In genomic region chr22:30275625-30276024, GRCh38 we compare ENCODE assay signal across 12 cellular contexts. TPM values are rescaled to one million over a fixed set of nuclear protein-coding genes. Genes with fewer than 3 reads are reported as not detected.
DNase-seq lines count a peak whose midpoint lies in the region; ATAC-seq and TF ChIP-seq lines count a peak whose summit lies in the region.
"Had no signal": no experiment of that assay in that cellular context is flagged by ENCODE, and none has a peak within 500 bp of the region (broad histone marks: within the 10 kb centered on the region; RNA-seq: fewer than 3 reads in every experiment).

No MANE protein-coding gene starts in this region.

- peak; percentile 38 to 52 for ATAC-seq in activated T-cell treated with anti-CD3 and anti-CD28 coated beads, Interleukin-2, amount 50 U/mL, for 4 hours
- no peak for ATAC-seq in HG03439 (IDR thresholded peaks at IDR 0.05; ENCODE audit: unreplicated experiment)

- no peak overlapping the region for H2BK5ac ChIP-seq in mesendoderm (ENCODE audit: low read length)

- no CpG with 5 or more reads among the region's 8 CpGs for WGBS in mesendoderm (ENCODE audit: extremely low coverage, insufficient coverage, low lambda C conversion rate)

- peaks cover 26% of the 10 kb centered on the region for H3K4me1 Mint-ChIP-seq in activated T-cell treated with anti-CD3 and anti-CD28 coated beads, Interleukin-2, amount 50 U/mL, for 4 hours (ENCODE audit: low read depth)

- H3K4me1 ChIP-seq in mesendoderm (ENCODE audit: control insufficient read depth, low read depth, low read length), result no peaks in the 10 kb centered on the region

- no peak overlapping the region for H4K8ac ChIP-seq in mesendoderm (ENCODE audit: low read depth, low read length)

- no peak for TF ChIP-seq CTCF in HL-60 (IDR thresholded peaks at IDR 0.05; ENCODE audit: insufficient read depth, low read length)

- no peak overlapping the region for H2AK5ac ChIP-seq in mesendoderm (ENCODE audit: low read length)

- peak overlapping the region; percentile 35 for H3K4me3 Mint-ChIP-seq in activated T-cell treated with anti-CD3 and anti-CD28 coated beads, Interleukin-2, amount 50 U/mL, for 4 hours

- no peak overlapping the region for H3K9ac ChIP-seq in mesendoderm (ENCODE audit: low read length)

- no peak overlapping the region for H2BK15ac ChIP-seq in mesendoderm (replicated peaks; ENCODE audit: low read depth)

- no peak overlapping the region for H3K4me2 ChIP-seq in mesendoderm (ENCODE audit: low read length)

- no peak overlapping the region for H3K4me3 ChIP-seq in HL-60 (replicated peaks; ENCODE audit: insufficient read depth, low read length)
- H3K4me3 ChIP-seq in mesendoderm (ENCODE audit: low read length), result no peak overlapping the region
- H3K4me3 ChIP-seq: cardiac muscle cell, thoracic aorta had no signal

- H3K36me3 Mint-ChIP-seq in activated T-cell treated with anti-CD3 and anti-CD28 coated beads, Interleukin-2, amount 50 U/mL, for 4 hours (ENCODE audit: insufficient read depth), result peaks cover 3% of the 10 kb centered on the region

- no peak overlapping the region for H3K23ac ChIP-seq in mesendoderm (ENCODE audit: low read length)

- no peaks in the 10 kb centered on the region for H3K27me3 Mint-ChIP-seq in activated T-cell treated with anti-CD3 and anti-CD28 coated beads, Interleukin-2, amount 50 U/mL, for 4 hours (ENCODE audit: low read depth)

- H3K27me3 ChIP-seq in HL-60 (ENCODE audit: insufficient read depth, poor library complexity, severe bottlenecking) (no peaks in the 10 kb centered on the region), mesendoderm (ENCODE audit: insufficient read depth, low read length, poor library complexity) (no peaks in the 10 kb centered on the region)
- H3K27me3 ChIP-seq: cardiac muscle cell had no signal

- no peak overlapping the region for H3K4ac ChIP-seq in mesendoderm (ENCODE audit: low read depth, low read length)

- no peaks in the 10 kb centered on the region for H3K79me2 ChIP-seq in mesendoderm (ENCODE audit: control insufficient read depth, insufficient read depth, low read length)

- no peak overlapping the region for H3K56ac ChIP-seq in mesendoderm (ENCODE audit: low read length)

- no peaks in the 10 kb centered on the region for H3K36me3 ChIP-seq in mesendoderm (ENCODE audit: control insufficient read depth, insufficient read depth, low read length)
- H3K36me3 ChIP-seq: cardiac muscle cell, thoracic aorta had no signal

- H2BK120ac ChIP-seq in mesendoderm (ENCODE audit: low read depth, low read length), result no peak overlapping the region

- H3K27ac ChIP-seq in HL-60 (replicated peaks), result peak overlapping the region; percentile 41
- no peak overlapping the region for H3K27ac ChIP-seq in mesendoderm (ENCODE audit: low read depth, low read length)
- H3K27ac ChIP-seq: cardiac muscle cell, thoracic aorta had no signal

- no peaks in the 10 kb centered on the region for H3K9me3 Mint-ChIP-seq in activated T-cell treated with anti-CD3 and anti-CD28 coated beads, Interleukin-2, amount 50 U/mL, for 4 hours

- H4K5ac ChIP-seq in mesendoderm (ENCODE audit: low read length), result no peak overlapping the region

- H3K79me1 ChIP-seq in mesendoderm (ENCODE audit: low read length), result no peaks in the 10 kb centered on the region

- DNase-seq in NCI-H748 (lab: John Stamatoyannopoulos, UW; ENCODE audit: unreplicated experiment), result peak; percentile 3
- no peak for DNase-seq in NCI-H748 treated with DMSO at 0.1 percent for 48 hours (lab: John Stamatoyannopoulos, UW)
- DNase-seq in HL-60 (ENCODE audit: low read depth in 1 of 2, low spot score in 1 of 2), result no peak
- peak; percentile 37 for DNase-seq in activated T-cell treated with anti-CD3 and anti-CD28 coated beads, Interleukin-2, amount 50 U/mL, for 4 hours
- peak; percentile 65 for DNase-seq in mesendoderm
- no peak for DNase-seq in NCI-H2029 (lab: John Stamatoyannopoulos, UW)
- DNase-seq in COR-L47 (lab: John Stamatoyannopoulos, UW), result no peak
- DNase-seq: 8988T had no signal

- H3K18ac ChIP-seq in mesendoderm (ENCODE audit: low read length), result no peak overlapping the region

RNA-seq across cellular contexts. Expression of gene OSM, which starts 9.0 kb away (rescaled TPM):
- 10 to 100 TPM; 18.4 to 30.7 (median 22.2) TPM for total RNA-seq in activated T-cell treated with anti-CD3 and anti-CD28 coated beads, Interleukin-2, amount 50 U/mL, for 4 hours
- not detected for polyA plus RNA-seq in mesendoderm (2013, experiment 1 of 2)
- not detected for polyA plus RNA-seq in mesendoderm (2013, experiment 2 of 2)
- total RNA-seq: cardiac muscle cell, SK-MEL-5 had no signal
- polyA plus RNA-seq: cardiac muscle cell had no signal

RNA-seq across cellular contexts. Expression of gene CASTOR1, which starts 13.7 kb away (rescaled TPM):
- 1 to 10 TPM; 1.1 to 2.9 (median 2.4) TPM for total RNA-seq in activated T-cell treated with anti-CD3 and anti-CD28 coated beads, Interleukin-2, amount 50 U/mL, for 4 hours
- polyA plus RNA-seq in mesendoderm (2013, experiment 1 of 2), result 3.3 TPM
- 3.4 TPM for polyA plus RNA-seq in mesendoderm (2013, experiment 2 of 2)

RNA-seq across cellular contexts. Expression of gene LIF, which starts 29.1 kb away (rescaled TPM):
- 100 to 1,000 TPM; 226 to 440 (median 307) TPM for total RNA-seq in activated T-cell treated with anti-CD3 and anti-CD28 coated beads, Interleukin-2, amount 50 U/mL, for 4 hours
- polyA plus RNA-seq in mesendoderm (2013, experiment 1 of 2), result 1.0 TPM
- 0.84 TPM for polyA plus RNA-seq in mesendoderm (2013, experiment 2 of 2)

RNA-seq across cellular contexts. Expression of gene TBC1D10A, which starts 51.1 kb away (rescaled TPM):
- total RNA-seq in activated T-cell treated with anti-CD3 and anti-CD28 coated beads, Interleukin-2, amount 50 U/mL, for 4 hours, result 10 to 100 TPM; 12.6 to 16.4 (median 14.0) TPM
- 2.7 TPM for polyA plus RNA-seq in mesendoderm (2013, experiment 1 of 2)
- 2.6 TPM for polyA plus RNA-seq in mesendoderm (2013, experiment 2 of 2)

Comparison
In these comparisons a context has a peak if more than half of its experiments do, and no peak if none do; other contexts are left out.
1. DNase-seq: peak in NCI-H748 (single experiment), activated T-cell treated with anti-CD3 and anti-CD28 coated beads, Interleukin-2, amount 50 U/mL, for 4 hours (single experiment) and mesendoderm (single experiment); none in NCI-H748 treated with DMSO at 0.1 percent for 48 hours (single experiment), HL-60 (0 of 2), NCI-H2029 (single experiment) and COR-L47 (single experiment).